ENCODE assay signal across 1 cellular context in genomic region chr9:135392511-135392910, GRCh38.
TF ChIP-seq lines count a peak whose summit lies in the region.

No MANE protein-coding gene starts in this region.

TF ChIP-seq in GM23338, 12 proteins besides CTCF, POLR2A, EP300 and RAD21 (continued from another document):
- TF ChIP-seq ETS1 (IDR thresholded peaks at IDR 0.05) (no peak), EZH2 (IDR thresholded peaks at IDR 0.05; ENCODE audit: low read depth, unreplicated experiment) (no peak), POLR2AphosphoS5 (IDR thresholded peaks at IDR 0.05; ENCODE audit: low read depth) (no peak), ZNF114 (CRISPR knock-in tag; IDR thresholded peaks at IDR 0.05) (no peak)
TF ChIP-seq in GM23338: peak in this region for 0.
